Comparison of ENCODE assay signal across 1 cellular context in genomic region chr11:48108231-48109045, GRCh38.
TF ChIP-seq lines count a peak whose summit lies in the region.

No MANE protein-coding gene starts in this region.

TF ChIP-seq in GM23338, 12 proteins besides CTCF, POLR2A, EP300 and RAD21 (continued from another document):
- TF ChIP-seq REST (IDR thresholded peaks at IDR 0.05; ENCODE audit: unreplicated experiment), result no peak
- TF ChIP-seq ETS1 (IDR thresholded peaks at IDR 0.05), result no peak
- no peak for TF ChIP-seq STAT1 (IDR thresholded peaks at IDR 0.05; ENCODE audit: unreplicated experiment)
- no peak for TF ChIP-seq ZNF114 (CRISPR knock-in tag; IDR thresholded peaks at IDR 0.05)
